ENCODE assay signal across 8 cellular contexts in genomic region chr13:41004875-41005693, GRCh38. TPM values are rescaled to one million over a fixed set of nuclear protein-coding genes. Genes with fewer than 3 reads are reported as not detected.
A peak's percentile ranks its signal among the peaks of the same experiment; 100 is the strongest.
DNase-seq lines count a peak whose midpoint lies in the region; ATAC-seq and TF ChIP-seq lines count a peak whose summit lies in the region.

No MANE protein-coding gene starts in this region.

- H3K4me1 ChIP-seq in breast epithelium, result no peaks in the 10 kb centered on the region
- H3K4me1 ChIP-seq in neural progenitor cell, result peaks cover 13% of the 10 kb centered on the region

- no peak for TF ChIP-seq CTCF in breast epithelium (IDR thresholded peaks at IDR 0.05)
- no peak for TF ChIP-seq CTCF in nephron progenitor cell (IDR thresholded peaks at IDR 0.05)
- no peak for TF ChIP-seq CTCF in neural progenitor cell (IDR thresholded peaks at IDR 0.05)

- no peak overlapping the region for H3K4me2 ChIP-seq in neural progenitor cell

- peak; percentile 51 for DNase-seq in activated CD8-positive, alpha-beta memory T cell treated with anti-CD3 and anti-CD28 coated beads, Interleukin-2, amount 10 ng/mL, durations not matched to agents 7 days and 5 days
- DNase-seq in activated CD8-positive, alpha-beta memory T cell treated with anti-CD3 and anti-CD28 coated beads, Interleukin-2, amount 50 U/mL, for 4 hours, result no peak
- DNase-seq in left colon, result no peak
- DNase-seq in breast epithelium (ENCODE audit: low spot score in 2 of 2), result no peak
- no peak for DNase-seq in nephron progenitor cell
- no peak for DNase-seq in neural progenitor cell (ENCODE audit: low spot score)

- H3K4me1 Mint-ChIP-seq in activated CD8-positive, alpha-beta memory T cell treated with anti-CD3 and anti-CD28 coated beads, Interleukin-2, amount 10 ng/mL, durations not matched to agents 7 days and 5 days, result peaks cover 69% of the 10 kb centered on the region
- peaks cover 21% of the 10 kb centered on the region for H3K4me1 Mint-ChIP-seq in nephron progenitor cell
- peaks cover 7% of the 10 kb centered on the region for H3K4me1 Mint-ChIP-seq in neural progenitor cell

- no peaks in the 10 kb centered on the region for H3K27me3 Mint-ChIP-seq in activated CD8-positive, alpha-beta memory T cell treated with anti-CD3 and anti-CD28 coated beads, Interleukin-2, amount 10 ng/mL, durations not matched to agents 7 days and 5 days
- H3K27me3 Mint-ChIP-seq in nephron progenitor cell (ENCODE audit: low read depth, poor library complexity) (no peaks in the 10 kb centered on the region), neural progenitor cell (ENCODE audit: insufficient read depth, low read depth) (peaks cover 2% of the 10 kb centered on the region)

- TF ChIP-seq POLR2A in Raji (IDR thresholded peaks at IDR 0.05; ENCODE audit: insufficient read depth, low read depth, low read length) (0 out of 2 replicates have a peak, but pooled peaks have one; percentile 19), breast epithelium (IDR thresholded peaks at IDR 0.05) (no peak)

- ATAC-seq in activated CD8-positive, alpha-beta memory T cell treated with anti-CD3 and anti-CD28 coated beads, Interleukin-2, amount 10 ng/mL, durations not matched to agents 7 days and 5 days, result peak; percentile 78
- ATAC-seq in HG03064 (IDR thresholded peaks at IDR 0.05; ENCODE audit: low read depth, unreplicated experiment), result peak; percentile 68
- ATAC-seq in left colon, result peak; percentile 60

- H4K20me1 ChIP-seq in neural progenitor cell (ENCODE audit: low read depth), result no peaks in the 10 kb centered on the region

- intact Hi-C loops in left colon (cut with DNase I, micrococcal nuclease), result no loop called here
- intact Hi-C loops in breast epithelium (cut with DNase I; ENCODE audit: low total_unique reads), result no loop called here

- peak overlapping the region in 1 of 2 donors; percentile 24 for H3K27ac ChIP-seq in breast epithelium
- no peak overlapping the region for H3K27ac ChIP-seq in neural progenitor cell

- no peaks in the 10 kb centered on the region for H3K36me3 ChIP-seq in breast epithelium
- no peaks in the 10 kb centered on the region for H3K36me3 ChIP-seq in neural progenitor cell

- no peak overlapping the region for H2AFZ ChIP-seq in neural progenitor cell (replicated peaks)

- no peaks in the 10 kb centered on the region for H3K27me3 ChIP-seq in breast epithelium
- H3K27me3 ChIP-seq in neural progenitor cell, result no peaks in the 10 kb centered on the region

- H3K9ac ChIP-seq in neural progenitor cell, result no peak overlapping the region

- H3K79me2 ChIP-seq in neural progenitor cell (ENCODE audit: low read depth), result no peaks in the 10 kb centered on the region

- peak overlapping the region; percentile 52 for H3K4me3 Mint-ChIP-seq in activated CD8-positive, alpha-beta memory T cell treated with anti-CD3 and anti-CD28 coated beads, Interleukin-2, amount 10 ng/mL, durations not matched to agents 7 days and 5 days
- H3K4me3 Mint-ChIP-seq in nephron progenitor cell (no peak overlapping the region), neural progenitor cell (no peak overlapping the region)

- H3K36me3 Mint-ChIP-seq in activated CD8-positive, alpha-beta memory T cell treated with anti-CD3 and anti-CD28 coated beads, Interleukin-2, amount 10 ng/mL, durations not matched to agents 7 days and 5 days, result peaks cover 31% of the 10 kb centered on the region
- H3K36me3 Mint-ChIP-seq in nephron progenitor cell (ENCODE audit: low read depth) (peaks cover 9% of the 10 kb centered on the region), neural progenitor cell (no peaks in the 10 kb centered on the region)

- H3K9me3 Mint-ChIP-seq in activated CD8-positive, alpha-beta memory T cell treated with anti-CD3 and anti-CD28 coated beads, Interleukin-2, amount 10 ng/mL, durations not matched to agents 7 days and 5 days (ENCODE audit: low read depth), result no peaks in the 10 kb centered on the region
- no peaks in the 10 kb centered on the region for H3K9me3 Mint-ChIP-seq in nephron progenitor cell
- no peaks in the 10 kb centered on the region for H3K9me3 Mint-ChIP-seq in neural progenitor cell

- no peak overlapping the region for H3K4me3 ChIP-seq in breast epithelium
- H3K4me3 ChIP-seq in neural progenitor cell, result no peak overlapping the region

- peak overlapping the region; percentile 96 for H3K27ac Mint-ChIP-seq in activated CD8-positive, alpha-beta memory T cell treated with anti-CD3 and anti-CD28 coated beads, Interleukin-2, amount 10 ng/mL, durations not matched to agents 7 days and 5 days
- no peak overlapping the region for H3K27ac Mint-ChIP-seq in nephron progenitor cell
- no peak overlapping the region for H3K27ac Mint-ChIP-seq in neural progenitor cell

- no peaks in the 10 kb centered on the region for H3K9me3 ChIP-seq in breast epithelium
- H3K9me3 ChIP-seq in neural progenitor cell (ENCODE audit: low read depth), result no peaks in the 10 kb centered on the region

- CTCF ChIA-PET in activated CD8-positive, alpha-beta memory T cell treated with anti-CD3 and anti-CD28 coated beads, Interleukin-2, amount 10 ng/mL, durations not matched to agents 7 days and 5 days (lab: Charles Lee), result interaction anchor here (0.6 to 2.4 kb wide), 6 partner anchors 9 to 31 kb away, joined by 3 to 12 read pairs (median 6); partner anchors contain the start of gene ELF1

- no peaks in the 10 kb centered on the region for H3F3A ChIP-seq in neural progenitor cell (ENCODE audit: low read depth)

RNA-seq across cellular contexts. Expression of gene ELF1, which starts 14.0 kb away (rescaled TPM):
- 100 to 1,000 TPM; 120 to 143 TPM for total RNA-seq in activated CD8-positive, alpha-beta memory T cell treated with anti-CD3 and anti-CD28 coated beads, Interleukin-2, amount 10 ng/mL, durations not matched to agents 7 days and 5 days
- 100 to 1,000 TPM in 1 of 2 donors, 10 to 100 TPM in 1; 93.5 to 104 TPM for total RNA-seq in left colon
- total RNA-seq in breast epithelium, result 100 to 1,000 TPM; 101 to 138 (median 104) TPM
- 9.3 and 17.2 TPM in 2 replicates for total RNA-seq in neural progenitor cell (ENCODE audit: low replicate concordance)

RNA-seq across cellular contexts. Expression of gene WBP4, which starts 56.2 kb away (rescaled TPM):
- total RNA-seq in activated CD8-positive, alpha-beta memory T cell treated with anti-CD3 and anti-CD28 coated beads, Interleukin-2, amount 10 ng/mL, durations not matched to agents 7 days and 5 days, result 10 to 100 TPM in 1 of 2 experiments, 1 to 10 TPM in 1; 8.4 to 13.2 TPM
- total RNA-seq in left colon (1 to 10 TPM; 7.1 to 7.5 TPM), breast epithelium (10 to 100 TPM; 12.7 to 16.5 (median 13.1) TPM), neural progenitor cell (ENCODE audit: low replicate concordance) (9.0 and 12.9 TPM in 2 replicates)
